ENCODE assay signal across 8 cellular contexts in the genomic region with DNA sequence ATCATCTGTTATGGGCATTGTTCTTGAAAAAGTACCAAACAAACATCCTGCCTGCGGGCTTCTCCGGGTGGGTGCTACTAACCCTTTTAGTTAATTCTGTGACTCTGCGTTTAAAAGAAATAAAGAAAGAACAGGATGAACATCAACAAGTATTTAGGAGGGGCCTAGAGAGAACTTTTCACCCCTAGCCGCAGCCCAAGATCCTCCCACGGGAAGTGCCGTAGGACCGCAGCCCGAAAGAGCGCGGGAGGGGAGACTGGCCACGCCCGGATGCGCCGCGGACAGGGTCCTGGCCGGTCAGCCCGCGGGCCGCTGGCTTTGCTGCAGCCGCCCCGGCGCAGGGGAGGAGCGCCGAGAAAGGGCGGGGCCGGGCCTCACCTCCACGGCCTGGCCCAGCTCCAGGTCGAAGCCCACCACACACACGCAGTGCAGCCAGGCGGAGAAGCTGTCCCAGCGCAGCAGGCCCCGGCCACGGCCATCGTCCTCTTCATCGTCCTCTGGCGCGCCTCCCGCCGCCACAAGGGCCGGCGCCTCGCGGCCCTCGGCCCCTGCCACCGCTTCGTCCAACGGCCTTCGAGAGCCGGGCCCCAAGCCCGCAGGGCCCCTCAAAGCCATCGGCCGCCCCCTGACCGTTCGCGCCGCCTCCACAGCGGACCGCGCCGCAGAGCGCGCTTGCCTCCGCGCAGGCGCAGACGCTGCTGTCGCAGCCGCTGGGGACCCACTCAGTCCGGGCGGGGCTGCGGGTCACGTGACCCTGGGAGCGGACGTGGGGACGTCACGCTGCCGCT. TPM values are rescaled to one million over a fixed set of nuclear protein-coding genes. Genes with fewer than 3 reads are reported as not detected.
DNase-seq lines count a peak whose midpoint lies in the region; ATAC-seq and TF ChIP-seq lines count a peak whose summit lies in the region.

A gene with protein sequence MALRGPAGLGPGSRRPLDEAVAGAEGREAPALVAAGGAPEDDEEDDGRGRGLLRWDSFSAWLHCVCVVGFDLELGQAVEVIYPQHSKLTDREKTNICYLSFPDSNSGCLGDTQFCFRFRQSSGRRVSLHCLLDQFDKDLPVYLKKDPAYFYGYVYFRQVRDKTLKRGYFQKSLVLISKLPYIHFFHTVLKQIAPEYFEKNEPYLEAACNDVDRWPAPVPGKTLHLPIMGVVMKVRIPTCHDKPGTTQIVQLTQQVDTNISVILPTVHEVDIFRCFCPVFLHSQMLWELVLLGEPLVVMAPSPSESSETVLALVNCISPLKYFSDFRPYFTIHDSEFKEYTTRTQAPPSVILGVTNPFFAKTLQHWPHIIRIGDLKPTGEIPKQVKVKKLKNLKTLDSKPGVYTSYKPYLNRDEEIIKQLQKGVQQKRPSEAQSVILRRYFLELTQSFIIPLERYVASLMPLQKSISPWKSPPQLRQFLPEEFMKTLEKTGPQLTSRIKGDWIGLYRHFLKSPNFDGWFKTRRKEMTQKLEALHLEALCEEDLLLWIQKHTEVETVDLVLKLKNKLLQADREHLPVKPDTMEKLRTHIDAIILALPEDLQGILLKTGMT (minus strand): TSS at position 674 of the 788 bp plus-strand sequence. CDS start 59 bp downstream, at position 615.

- peaks cover 19% of the 10 kb centered on the region for H4K20me1 ChIP-seq in PC-3 (ENCODE audit: low read length)

- CTCF ChIA-PET in PC-3 (lab: Charles Lee): interaction anchor here (0.6 kb wide), 1 partner anchor 219 kb away, joined by 3 read pairs; no protein-coding TSS in a partner anchor

- H3K27me3 Mint-ChIP-seq in IgD-negative memory B cell: no peaks in the 10 kb centered on the region

- no peaks in the 10 kb centered on the region for H3K9me3 Mint-ChIP-seq in IgD-negative memory B cell

- H3K9me3 ChIP-seq in PC-3 (ENCODE audit: low read length): no peaks in the 10 kb centered on the region
- H3K9me3 ChIP-seq in mucosa of rectum (ENCODE audit: control insufficient read depth in 2 of 2, low read length in 2 of 2): no peaks in the 10 kb centered on the region

- peaks cover 27% of the 10 kb centered on the region for H3K4me1 ChIP-seq in PC-3 (ENCODE audit: insufficient read depth, low read length)
- peaks cover 8 to 10% of the 10 kb centered on the region in 2 donors for H3K4me1 ChIP-seq in mucosa of rectum (ENCODE audit: control insufficient read depth in 2 of 2, insufficient read depth in 2 of 2, low read length in 2 of 2)

- H3K9ac ChIP-seq in PC-3 (ENCODE audit: low read length) (peak within 1 kb of the TSS; percentile 96), mucosa of rectum (ENCODE audit: low read depth in 1 of 2, low read length in 2 of 2) (peak within 1 kb of the TSS; percentile 93 to 99)

- TF ChIP-seq CTCF in PC-3 (conservative IDR thresholded peaks at IDR 0.05; ENCODE audit: low read depth, low read length) (no peak), epithelial cell of proximal tubule (conservative IDR thresholded peaks at IDR 0.05; ENCODE audit: low read depth, low read length) (no peak)

- ATAC-seq in GM21529 (IDR thresholded peaks at IDR 0.05; ENCODE audit: unreplicated experiment): peak; percentile 78
- peak; percentile 90 for ATAC-seq in PC-3

- H3K9me2 ChIP-seq in PC-3 (replicated peaks; ENCODE audit: low read length): no peaks in the 10 kb centered on the region

- peaks cover 7% of the 10 kb centered on the region for H3F3A ChIP-seq in PC-3 (ENCODE audit: low read length, unreplicated experiment)

- POLR2A ChIA-PET in PC-3 (lab: Charles Lee; ENCODE audit: unreplicated experiment): no interaction called here

- BruUV-seq in PC-3 (replicated peaks; lab: Mats Ljungman, UMichigan): no TSS peak

- peaks cover 49% of the 10 kb centered on the region for H3K79me2 ChIP-seq in PC-3 (ENCODE audit: low read length)

- intact Hi-C loops in PC-3 (cut with micrococcal nuclease): loop anchor here (1.0 to 5.0 kb wide), 4 partner anchors 60 to 135 kb away; a partner anchor contains a TSS

- peaks cover 16 to 25% (median 21%) of the 10 kb centered on the region in 3 donors for H3K4me1 Mint-ChIP-seq in IgD-negative memory B cell

- DNase-seq in DMS153 (lab: John Stamatoyannopoulos, UW): peak; percentile 78
- peak; percentile 94 for DNase-seq in PC-3
- peak; percentile 96 for DNase-seq in activated T-cell treated with anti-CD3 and anti-CD28 coated beads, Interleukin-2, amount 50 U/mL, for 1 hour
- no peak for DNase-seq in epithelial cell of proximal tubule (ENCODE audit: low read depth)
- DNase-seq in stimulated activated CD8-positive, alpha-beta memory T cell treated with anti-CD3 and anti-CD28 coated beads, Interleukin-4, amount 100 ng/mL, for 4 hours (ENCODE audit: low read depth in 2 of 2, low spot score in 1 of 2): peak; percentile 89

- no peaks in the 10 kb centered on the region for H3K36me3 Mint-ChIP-seq in IgD-negative memory B cell

- H3K4me3 Mint-ChIP-seq in IgD-negative memory B cell: peak within 1 kb of the TSS; percentile 93 to 98 (median 96)

- no peaks in the 10 kb centered on the region for H3K27me3 ChIP-seq in PC-3 (ENCODE audit: low read length)
- H3K27me3 ChIP-seq in mucosa of rectum (ENCODE audit: control insufficient read depth in 2 of 2, insufficient read depth in 2 of 2, low read length in 2 of 2): no peaks in the 10 kb centered on the region

- peak within 1 kb of the TSS; percentile 89 for H2AFZ ChIP-seq in PC-3 (ENCODE audit: low read length)

- H3K27ac Mint-ChIP-seq in IgD-negative memory B cell: peak within 1 kb of the TSS; percentile 93 to 95 (median 95)

- H3K36me3 ChIP-seq in PC-3 (ENCODE audit: low read depth, low read length): no peaks in the 10 kb centered on the region
- H3K36me3 ChIP-seq in mucosa of rectum (ENCODE audit: control insufficient read depth in 2 of 2, insufficient read depth in 2 of 2, low read length in 2 of 2): no peaks in the 10 kb centered on the region

- H3K27ac ChIP-seq in PC-3 (ENCODE audit: low read length) (peak within 1 kb of the TSS; percentile 90), mucosa of rectum (ENCODE audit: low read depth in 2 of 2, low read length in 2 of 2) (peak within 1 kb of the TSS; percentile 98)

- H3K4me3 ChIP-seq in PC-3 (ENCODE audit: low read length) (peak within 1 kb of the TSS; percentile 68), epithelial cell of proximal tubule (ENCODE audit: low read depth, low read length) (peak within 1 kb of the TSS; percentile 92), mucosa of rectum (ENCODE audit: low read length in 2 of 2) (peak within 1 kb of the TSS; percentile 81 to 91)

- peak within 1 kb of the TSS; percentile 70 for H3K4me2 ChIP-seq in PC-3 (ENCODE audit: low read length)

RNA-seq across cellular contexts. Expression of the gene that starts here (rescaled TPM):
- 25.5 TPM for polyA plus RNA-seq in IgD-negative memory B cell
- total RNA-seq in PC-3 (2014; rRNA removed): 16.9 and 17.6 TPM in 2 replicates
- total RNA-seq in epithelial cell of proximal tubule: 11.4 and 26.9 TPM in 2 replicates
